15 cellular contexts compared by ENCODE assay signal in genomic region chr16:86879268-86879667, GRCh38.
DNase-seq lines count a peak whose midpoint lies in the region; ATAC-seq and TF ChIP-seq lines count a peak whose summit lies in the region.
"Had no signal": no experiment of that assay in that cellular context is flagged by ENCODE, and none has a peak within 500 bp of the region (broad histone marks: within the 10 kb centered on the region; RNA-seq: fewer than 3 reads in every experiment).

No MANE protein-coding gene starts in this region.

- ATAC-seq in upper lobe of right lung (no peak), psoas muscle (no peak)
- ATAC-seq in activated T-cell treated with anti-CD3 and anti-CD28 coated beads, Interleukin-2, amount 50 U/mL, for 72 hours (replicated peaks in 1 of 2): no peak

- CTCF ChIA-PET in HEK293 (lab: Yijun Ruan, JAX): no interaction called here

- H3K27ac ChIP-seq in HEK293 (ENCODE audit: extremely low read depth, low read depth, low read length) (no peak overlapping the region), upper lobe of right lung (no peak overlapping the region), psoas muscle (no peak overlapping the region)
- H3K27ac ChIP-seq: BLaER1 had no signal

- peaks cover 3% of the 10 kb centered on the region for H3K36me3 Mint-ChIP-seq in chondrocyte (ENCODE audit: low read depth)
- H3K36me3 Mint-ChIP-seq in activated T-cell treated with anti-CD3 and anti-CD28 coated beads, Interleukin-2, amount 50 U/mL, for 72 hours (ENCODE audit: insufficient read depth in 2 of 2): no peaks in the 10 kb centered on the region
- H3K36me3 Mint-ChIP-seq: CD14-positive monocyte; CD4-positive, alpha-beta memory T cell had no signal

- no peak overlapping the region for H3K4me3 Mint-ChIP-seq in chondrocyte (ENCODE audit: unreplicated experiment)
- no peak overlapping the region for H3K4me3 Mint-ChIP-seq in activated T-cell treated with anti-CD3 and anti-CD28 coated beads, Interleukin-2, amount 50 U/mL, for 72 hours

- H3K4me1 ChIP-seq in HEK293 (ENCODE audit: control insufficient read depth, insufficient read depth, low read length) (no peaks in the 10 kb centered on the region; the same call in 1 of the 2 replicates), upper lobe of right lung (no peaks in the 10 kb centered on the region), psoas muscle (no peaks in the 10 kb centered on the region)
- H3K4me1 ChIP-seq: HAP-1 had no signal

- no peak for TF ChIP-seq CTCF in HEK293 (tag by site-specific recombination; IDR thresholded peaks at IDR 0.05)
- TF ChIP-seq CTCF in chondrocyte (IDR thresholded peaks at IDR 0.05): no peak
- TF ChIP-seq CTCF in upper lobe of right lung (IDR thresholded peaks at IDR 0.05): no peak
- no peak for TF ChIP-seq CTCF in psoas muscle (IDR thresholded peaks at IDR 0.05)

- H3K27me3 ChIP-seq in upper lobe of right lung (peaks cover 42% of the 10 kb centered on the region), psoas muscle (ENCODE audit: insufficient read depth in 3 of 3, low read length in 2 of 3) (peaks cover 0 to 48% (median 13%) of the 10 kb centered on the region in 3 donors)

- 77 to 82% (median 81%) methylated on average over 11 of the region's 11 CpGs for WGBS in psoas muscle, 3 donors

- H3K36me3 ChIP-seq in HEK293 (ENCODE audit: control insufficient read depth in 2 of 2, insufficient read depth in 1 of 2, low read length in 2 of 2): no peaks in the 10 kb centered on the region
- H3K36me3 ChIP-seq in upper lobe of right lung: no peaks in the 10 kb centered on the region
- H3K36me3 ChIP-seq in psoas muscle (ENCODE audit: insufficient read depth in 1 of 2, low read depth in 1 of 2): no peaks in the 10 kb centered on the region
- H3K36me3 ChIP-seq: BLaER1, HAP-1 had no signal

- H3K9me3 ChIP-seq in HEK293 (ENCODE audit: control insufficient read depth, insufficient read depth, low read depth, low read length) (no peaks in the 10 kb centered on the region), upper lobe of right lung (no peaks in the 10 kb centered on the region), psoas muscle (no peaks in the 10 kb centered on the region)
- H3K9me3 ChIP-seq: BLaER1, HAP-1 had no signal

- H3K27ac Mint-ChIP-seq in chondrocyte (ENCODE audit: unreplicated experiment): no peak overlapping the region
- H3K27ac Mint-ChIP-seq in activated T-cell treated with anti-CD3 and anti-CD28 coated beads, Interleukin-2, amount 50 U/mL, for 72 hours: no peak overlapping the region
- H3K27ac Mint-ChIP-seq: CD14-positive monocyte had no signal

- H3K4me3 ChIP-seq in HEK293 (ENCODE audit: low read depth, low read length) (no peak overlapping the region), upper lobe of right lung (no peak overlapping the region), psoas muscle (no peak overlapping the region)
- H3K4me3 ChIP-seq: BLaER1, HAP-1 had no signal

- POLR2A ChIA-PET in HEK293 (lab: Yijun Ruan, JAX): no interaction called here

- no peaks in the 10 kb centered on the region for H3K9me3 Mint-ChIP-seq in chondrocyte (ENCODE audit: low read depth)
- no peaks in the 10 kb centered on the region for H3K9me3 Mint-ChIP-seq in activated T-cell treated with anti-CD3 and anti-CD28 coated beads, Interleukin-2, amount 50 U/mL, for 72 hours

- H3K27me3 Mint-ChIP-seq in chondrocyte (ENCODE audit: low read depth): peaks cover 8% of the 10 kb centered on the region
- H3K27me3 Mint-ChIP-seq in activated T-cell treated with anti-CD3 and anti-CD28 coated beads, Interleukin-2, amount 50 U/mL, for 72 hours (ENCODE audit: low read depth): peaks cover 41% of the 10 kb centered on the region

- intact Hi-C loops in upper lobe of right lung (cut with DNase I): no loop called here
- intact Hi-C loops in psoas muscle (cut with DNase I): no loop called here

- H3K4me1 Mint-ChIP-seq in chondrocyte (ENCODE audit: low read depth): peaks cover 24% of the 10 kb centered on the region
- H3K4me1 Mint-ChIP-seq in activated T-cell treated with anti-CD3 and anti-CD28 coated beads, Interleukin-2, amount 50 U/mL, for 72 hours (ENCODE audit: low read depth): no peaks in the 10 kb centered on the region
- H3K4me1 Mint-ChIP-seq: CD14-positive monocyte had no signal

- DNase-seq in chondrocyte (ENCODE audit: low spot score): peak; percentile 87
- peak; percentile 64 for DNase-seq in mesenteric fat pad (ENCODE audit: low spot score)
- peak; percentile 41 for DNase-seq in upper lobe of right lung
- DNase-seq in psoas muscle: no peak
- no peak for DNase-seq in activated T-cell treated with anti-CD3 and anti-CD28 coated beads, Interleukin-2, amount 50 U/mL, for 72 hours
- DNase-seq in NCI-H748 (lab: John Stamatoyannopoulos, UW; ENCODE audit: unreplicated experiment): no peak
- DNase-seq: 8988T; Calu3; CD4-positive, alpha-beta memory T cell; DMS79 treated with DMSO at 0.1 percent for 48 hours; GF-D8 had no signal

TF ChIP-seq in HEK293, 187 proteins besides CTCF, POLR2A, EP300 and RAD21:
- TF ChIP-seq ZNF768 (tag by site-specific recombination; IDR thresholded peaks at IDR 0.05) (no peak), HIC1 (tag by site-specific recombination; IDR thresholded peaks at IDR 0.05) (no peak), ZNF585B (tag by site-specific recombination; IDR thresholded peaks at IDR 0.05) (no peak), IKZF3 (tag by site-specific recombination; IDR thresholded peaks at IDR 0.05) (no peak), ZNF623 (tag by site-specific recombination; IDR thresholded peaks at IDR 0.05) (peak; percentile 91)

Comparison
In these comparisons a context has a peak if more than half of its experiments do, and no peak if none do; other contexts are left out.
1. DNase-seq: peak in chondrocyte (single experiment), mesenteric fat pad (single experiment) and upper lobe of right lung (single experiment); none in psoas muscle (0 of 2), activated T-cell treated with anti-CD3 and anti-CD28 coated beads, Interleukin-2, amount 50 U/mL, for 72 hours (0 of 2) and NCI-H748 (single experiment).